ENCODE assay signal across 21 cellular contexts in genomic region chr1:25531082-25531461, GRCh38.
"Had no signal": no experiment of that assay in that cellular context is flagged by ENCODE, and none has a peak within 500 bp of the region (broad histone marks: within the 10 kb centered on the region; RNA-seq: fewer than 3 reads in every experiment).

No MANE protein-coding gene starts in this region.

- H3K36me3 Mint-ChIP-seq: naive thymus-derived CD4-positive, alpha-beta T cell; stimulated activated effector memory CD8-positive, alpha-beta T cell treated with anti-CD3 and anti-CD28 coated beads, Interleukin-12 subunit alpha, Interleukin-12 subunit beta, amount 100 ng/mL, for 72 hours; WTC11 had no signal

- H3K4me3 Mint-ChIP-seq: activated T-cell treated with anti-CD3 and anti-CD28 coated beads, Interleukin-2, amount 50 U/mL, for 24 hours; activated T-helper 17 cell treated with anti-CD3 and anti-CD28 coated beads, Interleukin-2, amount 50 U/mL, for 72 hours; dendritic cell treated with granulocyte-macrophage colony-stimulating factor and Interleukin-4, amounts not matched to agents 40 ng/mL and 50 ng/mL, for 4 days; naive thymus-derived CD4-positive, alpha-beta T cell; stimulated activated effector memory CD8-positive, alpha-beta T cell treated with anti-CD3 and anti-CD28 coated beads, Interleukin-12 subunit alpha, Interleukin-12 subunit beta, amount 100 ng/mL, for 72 hours; stimulated activated naive CD8-positive, alpha-beta T cell treated with anti-CD3 and anti-CD28 coated beads, Interleukin-15, amount 100 ng/mL, for 72 hours; T-helper 1 cell treated with Interleukin-12 subunit alpha and Interleukin-12 subunit beta and Interleukin-4 antibody, amounts not matched to agents 30 μg/mL and 1 μg/mL, for 36 hours; WTC11 had no signal

- DNase-seq: activated T-cell treated with anti-CD3 and anti-CD28 coated beads, Interleukin-2, amount 50 U/mL, for 24 hours; anterior cingulate cortex; body of pancreas; effector CD4-positive, alpha-beta T cell; naive thymus-derived CD4-positive, alpha-beta T cell; stimulated activated CD4-positive, alpha-beta T cell treated with anti-CD3 and anti-CD28 coated beads, Interleukin-1b, Interleukin-23, amount 100 ng/mL, for 48 hours; stimulated activated naive CD8-positive, alpha-beta T cell treated with anti-CD3 and anti-CD28 coated beads, Interleukin-15, amount 100 ng/mL, for 72 hours; T1000 had no signal

- H3K4me1 Mint-ChIP-seq: activated T-helper 17 cell treated with anti-CD3 and anti-CD28 coated beads, Interleukin-2, amount 50 U/mL, for 72 hours had no signal

- H3K4me1 ChIP-seq: body of pancreas, tibial nerve had no signal

- H3K9me3 ChIP-seq: body of pancreas, heart right ventricle, suprapubic skin, tibial nerve, vagina had no signal

- FAIRE-seq: endometrium, keratinocyte had no signal

- ATAC-seq: activated T-helper 17 cell treated with anti-CD3 and anti-CD28 coated beads, Interleukin-2, amount 50 U/mL, for 72 hours; body of pancreas; naive thymus-derived CD4-positive, alpha-beta T cell; stimulated activated effector memory CD8-positive, alpha-beta T cell treated with anti-CD3 and anti-CD28 coated beads, Interleukin-12 subunit alpha, Interleukin-12 subunit beta, amount 100 ng/mL, for 72 hours; stimulated activated naive CD8-positive, alpha-beta T cell treated with anti-CD3 and anti-CD28 coated beads, Interleukin-15, amount 100 ng/mL, for 72 hours; WTC11 had no signal

- H3K27me3 Mint-ChIP-seq: activated T-cell treated with anti-CD3 and anti-CD28 coated beads, Interleukin-2, amount 50 U/mL, for 24 hours; activated T-helper 17 cell treated with anti-CD3 and anti-CD28 coated beads, Interleukin-2, amount 50 U/mL, for 72 hours; stimulated activated naive CD8-positive, alpha-beta T cell treated with anti-CD3 and anti-CD28 coated beads, Interleukin-15, amount 100 ng/mL, for 72 hours had no signal

- H3K4me3 ChIP-seq: body of pancreas, cardiac muscle cell, heart right ventricle, lung, suprapubic skin, tibial nerve, vagina had no signal

- H3K36me3 ChIP-seq: cardiac muscle cell, heart right ventricle, suprapubic skin, tibial nerve, vagina had no signal

- H3K27ac Mint-ChIP-seq: activated T-cell treated with anti-CD3 and anti-CD28 coated beads, Interleukin-2, amount 50 U/mL, for 24 hours; activated T-helper 17 cell treated with anti-CD3 and anti-CD28 coated beads, Interleukin-2, amount 50 U/mL, for 72 hours; dendritic cell treated with granulocyte-macrophage colony-stimulating factor and Interleukin-4, amounts not matched to agents 40 ng/mL and 50 ng/mL, for 4 days; naive thymus-derived CD4-positive, alpha-beta T cell; stimulated activated effector memory CD8-positive, alpha-beta T cell treated with anti-CD3 and anti-CD28 coated beads, Interleukin-12 subunit alpha, Interleukin-12 subunit beta, amount 100 ng/mL, for 72 hours; T-helper 1 cell treated with Interleukin-12 subunit alpha and Interleukin-12 subunit beta and Interleukin-4 antibody, amounts not matched to agents 30 μg/mL and 1 μg/mL, for 36 hours; WTC11 had no signal

- H3K9me3 Mint-ChIP-seq: activated T-cell treated with anti-CD3 and anti-CD28 coated beads, Interleukin-2, amount 50 U/mL, for 24 hours; activated T-helper 17 cell treated with anti-CD3 and anti-CD28 coated beads, Interleukin-2, amount 50 U/mL, for 72 hours; dendritic cell treated with granulocyte-macrophage colony-stimulating factor and Interleukin-4, amounts not matched to agents 40 ng/mL and 50 ng/mL, for 4 days; stimulated activated effector memory CD8-positive, alpha-beta T cell treated with anti-CD3 and anti-CD28 coated beads, Interleukin-12 subunit alpha, Interleukin-12 subunit beta, amount 100 ng/mL, for 72 hours; stimulated activated naive CD8-positive, alpha-beta T cell treated with anti-CD3 and anti-CD28 coated beads, Interleukin-15, amount 100 ng/mL, for 72 hours; T-helper 1 cell treated with Interleukin-12 subunit alpha and Interleukin-12 subunit beta and Interleukin-4 antibody, amounts not matched to agents 30 μg/mL and 1 μg/mL, for 36 hours had no signal

- H3K27me3 ChIP-seq: body of pancreas, cardiac muscle cell, heart right ventricle, tibial nerve, vagina had no signal

- H3K27ac ChIP-seq: body of pancreas, cardiac muscle cell, heart right ventricle, suprapubic skin, tibial nerve, vagina had no signal
